Comparison of ENCODE assay signal across 7 cellular contexts in genomic region chr2:169479257-169480078, GRCh38. TPM values are rescaled to one million over a fixed set of nuclear protein-coding genes. Genes with fewer than 3 reads are reported as not detected.
DNase-seq lines count a peak whose midpoint lies in the region; ATAC-seq, FAIRE-seq and TF ChIP-seq lines count a peak whose summit lies in the region.

Gene BBS5 (plus strand): TSS chr2:169479494. CDS start chr2:169479554, 60 bp downstream.

- peak within 1 kb of the TSS; percentile 33 to 43 for H3K27ac ChIP-seq in kidney (ENCODE audit: low read depth in 2 of 2, low read length in 2 of 2)

- H3K9me3 ChIP-seq in kidney (ENCODE audit: control insufficient read depth in 1 of 2, low read length in 2 of 2), result no peaks in the 10 kb centered on the region

- intact Hi-C loops in kidney (cut with DNase I), result no loop called here

- peaks cover 4 to 8% of the 10 kb centered on the region in 2 donors for H3K36me3 ChIP-seq in kidney (ENCODE audit: control insufficient read depth in 1 of 2, insufficient read depth in 2 of 2, low read length in 2 of 2)

- H3K4me1 ChIP-seq in kidney (ENCODE audit: control insufficient read depth in 1 of 2, insufficient read depth in 1 of 2, low read depth in 1 of 2, low read length in 2 of 2), result peaks cover 0 to 2% of the 10 kb centered on the region in 2 donors

- H3K9ac ChIP-seq in kidney (ENCODE audit: low read length in 2 of 2), result peak within 1 kb of the TSS; percentile 57 to 88

- peak within 1 kb of the TSS; percentile 67 to 88 for H3K4me3 ChIP-seq in kidney (ENCODE audit: low read length in 2 of 2)

- FAIRE-seq in kidney (lab: Jason Lieb, UNC), result no peak

- ATAC-seq in GM18517 (IDR thresholded peaks at IDR 0.05; ENCODE audit: unreplicated experiment), result peak; percentile 89
- ATAC-seq in HG03045 (IDR thresholded peaks at IDR 0.05; ENCODE audit: unreplicated experiment), result peak; percentile 96

- peak; percentile 35 for TF ChIP-seq CTCF in kidney (IDR thresholded peaks at IDR 0.05; ENCODE audit: borderline replicate concordance, extremely low read depth, insufficient read depth)

- DNase-seq in NCI-H2196 (lab: John Stamatoyannopoulos, UW; ENCODE audit: unreplicated experiment) (peak; percentile 82), cerebellar cortex (ENCODE audit: low spot score) (peak; percentile 81), kidney (peak; percentile 94)
- DNase-seq in activated CD4-positive, CD25-positive, alpha-beta regulatory T cell treated with anti-CD3 and anti-CD28 coated beads, Interleukin-2, amount 50 U/mL, for 16 hours (ENCODE audit: low read depth, low spot score), result peak; percentile 33
- peak; percentile 26 to 67 for DNase-seq in stimulated activated CD4-positive, alpha-beta T cell treated with anti-CD3 and anti-CD28 coated beads, Interleukin-15, amount 100 ng/mL, for 1 hour (ENCODE audit: low read depth in 1 of 2, low spot score in 1 of 2)

RNA-seq across cellular contexts. Expression of gene BBS5, which starts in this region (rescaled TPM):
- total RNA-seq in kidney, result 13.5 TPM
- 9.1 TPM for polyA plus RNA-seq in kidney (ENCODE audit: insufficient read depth, low read depth, low replicate concordance)

Comparison
In these comparisons a context has a peak if more than half of its experiments do, and no peak if none do; other contexts are left out.
1. Peak in every context shown above with its lines: DNase-seq, ATAC-seq, H3K4me3 ChIP-seq and H3K27ac ChIP-seq.
2. DNase-seq: peak in every context shown above with its lines; median percentile 94 in kidney; 82 in NCI-H2196; 81 in cerebellar cortex; 46 in stimulated activated CD4-positive, alpha-beta T cell treated with anti-CD3 and anti-CD28 coated beads, Interleukin-15, amount 100 ng/mL, for 1 hour; 33 in activated CD4-positive, CD25-positive, alpha-beta regulatory T cell treated with anti-CD3 and anti-CD28 coated beads, Interleukin-2, amount 50 U/mL, for 16 hours.